8 cellular contexts compared by ENCODE assay signal in the genomic region with DNA sequence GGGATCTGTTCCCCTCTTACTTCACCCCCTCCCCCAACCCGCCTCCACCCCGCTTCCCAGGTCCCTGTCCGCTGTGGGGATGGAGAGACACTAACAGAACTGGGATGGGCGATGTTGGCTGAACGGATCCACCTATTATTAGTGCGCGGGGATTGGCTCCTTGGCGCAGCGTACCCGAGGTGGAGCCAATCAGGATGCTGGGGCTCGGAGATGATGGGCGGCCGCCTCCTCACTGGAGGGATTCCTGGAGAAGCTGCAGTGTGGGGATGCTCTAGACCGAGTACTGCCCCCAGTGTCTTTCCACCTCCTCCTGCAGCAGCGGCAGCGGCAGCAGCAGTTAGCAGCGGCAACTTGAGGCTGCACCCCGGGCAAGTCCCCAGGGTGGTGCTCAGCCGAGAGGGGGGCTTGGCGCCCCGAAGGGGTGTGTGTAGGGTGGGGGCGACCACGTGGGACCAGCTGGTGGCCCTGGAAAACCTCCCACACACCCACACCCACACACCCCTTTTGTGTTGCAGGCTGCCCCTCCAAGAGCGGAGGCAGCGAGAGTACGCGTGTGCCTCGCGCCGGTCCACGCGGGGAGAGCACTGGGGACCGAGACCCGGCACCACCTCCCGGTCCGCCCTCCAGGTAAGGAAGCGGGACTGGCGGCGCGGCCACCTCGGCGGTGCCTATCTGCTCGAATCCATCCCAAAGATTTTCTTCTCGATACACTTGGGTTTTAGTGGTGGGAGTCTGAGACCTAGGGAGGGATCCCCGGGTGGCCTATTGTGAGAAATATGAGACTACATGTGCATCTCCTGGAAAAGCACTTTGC.
DNase-seq lines count a peak whose midpoint lies in the region; ATAC-seq and TF ChIP-seq lines count a peak whose summit lies in the region.

A gene (plus strand): TSS at position 292 of the 814 bp plus-strand sequence.

- H3K27ac ChIP-seq in coronary artery = no peak within 1 kb of the TSS

- ATAC-seq in HG03064 (IDR thresholded peaks at IDR 0.05; ENCODE audit: low read depth, unreplicated experiment) = peak; percentile 19
- no peak for ATAC-seq in HG02840 (IDR thresholded peaks at IDR 0.05; ENCODE audit: low FRiP score, unreplicated experiment)

- TF ChIP-seq CTCF in GM12865 (IDR thresholded peaks at IDR 0.05; ENCODE audit: insufficient read depth, low read depth, low read length, missing control alignments) = no peak
- TF ChIP-seq CTCF in coronary artery (IDR thresholded peaks at IDR 0.05) = no peak

- H3K4me3 ChIP-seq in GM12865 (ENCODE audit: low read depth, low read length) (peak within 1 kb of the TSS; percentile 40), coronary artery (peak within 1 kb of the TSS; percentile 67)

- DNase-seq in GM12865 (ENCODE audit: low read depth) = peak; percentile 8
- peak; percentile 95 for DNase-seq in NCI-H510A treated with DMSO at 0.1 percent for 48 hours (lab: John Stamatoyannopoulos, UW)
- no peak for DNase-seq in coronary artery (ENCODE audit: low spot score)
- peak; percentile 97 for DNase-seq in left kidney (ENCODE audit: low read depth, low spot score)
- peak; percentile 75 for DNase-seq in superior temporal gyrus (ENCODE audit: extremely low spot score)
- no peak for DNase-seq in stimulated activated CD4-positive, alpha-beta T cell treated with anti-CD3 and anti-CD28 coated beads, Interleukin-1b, Interleukin-23, amount 100 ng/mL, for 48 hours

Comparison
In these comparisons a context has a peak if more than half of its experiments do, and no peak if none do; other contexts are left out.
1. DNase-seq: peak in GM12865 (single experiment), NCI-H510A treated with DMSO at 0.1 percent for 48 hours (single experiment), left kidney (single experiment) and superior temporal gyrus (single experiment); none in coronary artery (single experiment) and stimulated activated CD4-positive, alpha-beta T cell treated with anti-CD3 and anti-CD28 coated beads, Interleukin-1b, Interleukin-23, amount 100 ng/mL, for 48 hours (single experiment).